1 cellular context compared by ENCODE assay signal in the genomic region with DNA sequence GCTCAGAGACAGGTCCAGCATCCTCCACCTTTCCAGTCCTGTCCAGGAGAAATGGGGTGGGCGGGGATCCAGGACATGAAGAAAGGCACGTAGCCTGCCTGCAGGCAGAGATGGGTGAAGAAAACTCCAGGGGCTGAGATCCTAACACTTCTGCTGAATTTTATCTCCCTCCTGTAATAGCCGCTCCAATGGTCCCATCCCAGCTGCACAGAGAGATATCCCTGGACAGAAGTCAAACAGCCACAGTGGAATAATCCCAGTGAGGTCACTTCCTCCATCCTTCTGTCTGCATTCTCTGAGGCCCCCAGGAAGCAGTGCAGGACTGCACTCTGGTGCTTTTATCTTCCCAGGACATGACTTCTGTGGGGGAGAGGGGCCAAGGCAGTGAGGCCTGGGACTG.
TF ChIP-seq lines count a peak whose summit lies in the region.

No MANE protein-coding gene starts in this region.

TF ChIP-seq in SK-N-SH, 30 proteins besides CTCF, POLR2A, EP300 and RAD21 (continued from another document):
- TF ChIP-seq USF1 (IDR thresholded peaks at IDR 0.05; ENCODE audit: borderline replicate concordance, low read depth) (no peak), SMC3 (IDR thresholded peaks at IDR 0.05; ENCODE audit: low read depth, low read length) (no peak), PBX3 (IDR thresholded peaks at IDR 0.05) (no peak), ELF1 (IDR thresholded peaks at IDR 0.05) (no peak), POLR2AphosphoS5 (IDR thresholded peaks at IDR 0.05; ENCODE audit: low read depth, low read length) (no peak), FOXM1 (IDR thresholded peaks at IDR 0.05; ENCODE audit: low read depth) (no peak), TAF1 (IDR thresholded peaks at IDR 0.05; ENCODE audit: borderline replicate concordance, low read depth, low read length) (no peak), TEAD4 (IDR thresholded peaks at IDR 0.05; ENCODE audit: borderline replicate concordance, insufficient read depth) (no peak), YY1 (IDR thresholded peaks at IDR 0.05; ENCODE audit: low read depth) (no peak), FOSL2 (IDR thresholded peaks at IDR 0.05; ENCODE audit: borderline replicate concordance, low read depth) (no peak), EZH2phosphoT487 (IDR thresholded peaks at IDR 0.05; ENCODE audit: borderline replicate concordance, low read depth) (no peak), GABPA (IDR thresholded peaks at IDR 0.05; ENCODE audit: low read depth) (no peak), CHD2 (IDR thresholded peaks at IDR 0.05; ENCODE audit: low read length, partially characterized antibody) (no peak), SIN3A (IDR thresholded peaks at IDR 0.05; ENCODE audit: borderline replicate concordance, low read depth, low read length) (no peak), FOXJ3 (CRISPR knock-in tag; IDR thresholded peaks at IDR 0.05) (no peak)
- TF ChIP-seq, protein P1, sequence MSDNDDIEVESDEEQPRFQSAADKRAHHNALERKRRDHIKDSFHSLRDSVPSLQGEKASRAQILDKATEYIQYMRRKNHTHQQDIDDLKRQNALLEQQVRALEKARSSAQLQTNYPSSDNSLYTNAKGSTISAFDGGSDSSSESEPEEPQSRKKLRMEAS (IDR thresholded peaks at IDR 0.05; ENCODE audit: low read depth) = no peak
- TF ChIP-seq, protein P2, sequence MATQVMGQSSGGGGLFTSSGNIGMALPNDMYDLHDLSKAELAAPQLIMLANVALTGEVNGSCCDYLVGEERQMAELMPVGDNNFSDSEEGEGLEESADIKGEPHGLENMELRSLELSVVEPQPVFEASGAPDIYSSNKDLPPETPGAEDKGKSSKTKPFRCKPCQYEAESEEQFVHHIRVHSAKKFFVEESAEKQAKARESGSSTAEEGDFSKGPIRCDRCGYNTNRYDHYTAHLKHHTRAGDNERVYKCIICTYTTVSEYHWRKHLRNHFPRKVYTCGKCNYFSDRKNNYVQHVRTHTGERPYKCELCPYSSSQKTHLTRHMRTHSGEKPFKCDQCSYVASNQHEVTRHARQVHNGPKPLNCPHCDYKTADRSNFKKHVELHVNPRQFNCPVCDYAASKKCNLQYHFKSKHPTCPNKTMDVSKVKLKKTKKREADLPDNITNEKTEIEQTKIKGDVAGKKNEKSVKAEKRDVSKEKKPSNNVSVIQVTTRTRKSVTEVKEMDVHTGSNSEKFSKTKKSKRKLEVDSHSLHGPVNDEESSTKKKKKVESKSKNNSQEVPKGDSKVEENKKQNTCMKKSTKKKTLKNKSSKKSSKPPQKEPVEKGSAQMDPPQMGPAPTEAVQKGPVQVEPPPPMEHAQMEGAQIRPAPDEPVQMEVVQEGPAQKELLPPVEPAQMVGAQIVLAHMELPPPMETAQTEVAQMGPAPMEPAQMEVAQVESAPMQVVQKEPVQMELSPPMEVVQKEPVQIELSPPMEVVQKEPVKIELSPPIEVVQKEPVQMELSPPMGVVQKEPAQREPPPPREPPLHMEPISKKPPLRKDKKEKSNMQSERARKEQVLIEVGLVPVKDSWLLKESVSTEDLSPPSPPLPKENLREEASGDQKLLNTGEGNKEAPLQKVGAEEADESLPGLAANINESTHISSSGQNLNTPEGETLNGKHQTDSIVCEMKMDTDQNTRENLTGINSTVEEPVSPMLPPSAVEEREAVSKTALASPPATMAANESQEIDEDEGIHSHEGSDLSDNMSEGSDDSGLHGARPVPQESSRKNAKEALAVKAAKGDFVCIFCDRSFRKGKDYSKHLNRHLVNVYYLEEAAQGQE (IDR thresholded peaks at IDR 0.05; ENCODE audit: low read depth, low read length) = no peak
